1 cellular context compared by ENCODE assay signal in the genomic region with DNA sequence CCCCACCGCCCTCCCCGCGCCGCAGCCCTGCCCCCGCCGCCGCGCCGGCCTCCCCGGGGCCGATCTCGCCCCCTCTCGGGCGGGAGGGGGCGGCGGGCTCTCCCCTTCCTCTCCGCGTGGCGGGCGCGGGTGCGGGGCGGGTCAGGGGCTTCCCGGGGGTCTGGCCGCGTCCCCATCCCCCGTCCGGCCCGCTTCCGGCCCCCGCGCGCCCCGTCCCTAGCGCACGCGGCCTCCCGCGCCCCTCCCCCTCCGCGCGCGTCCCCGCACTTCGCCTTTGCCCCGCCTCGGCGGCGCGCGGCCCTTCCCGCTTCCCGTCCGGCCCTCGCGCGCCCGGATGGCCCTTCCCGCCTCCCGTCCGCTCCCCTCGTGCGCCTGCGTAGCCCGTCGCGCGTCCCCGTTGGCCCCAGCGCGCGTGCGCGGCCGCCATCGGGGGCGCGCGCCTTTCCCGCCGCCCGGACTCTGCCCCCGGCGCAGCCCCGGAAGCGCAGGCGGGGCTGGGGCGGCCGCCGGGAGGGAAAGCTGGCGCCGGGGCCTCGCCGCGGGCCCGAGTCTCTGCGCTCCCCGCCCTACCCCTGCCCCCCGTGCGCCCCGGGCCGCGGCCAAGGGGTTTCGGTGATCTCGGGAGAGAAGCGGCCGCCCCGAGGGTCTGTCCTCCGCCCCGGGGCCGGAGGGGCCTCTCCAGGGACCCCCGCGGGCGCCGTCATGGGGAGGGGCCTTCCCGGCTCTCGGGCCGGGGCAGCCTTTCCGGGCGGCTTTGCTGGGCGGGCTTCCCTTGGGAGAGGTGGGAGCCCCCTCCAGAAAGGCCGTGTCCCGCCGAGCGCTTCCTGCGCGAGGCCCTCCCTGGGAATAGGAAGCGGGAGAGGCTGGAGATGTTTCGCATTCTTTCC.
TF ChIP-seq lines count a peak whose summit lies in the region.

No MANE protein-coding gene starts in this region.

TF ChIP-seq in HepG2, 621 proteins besides CTCF, POLR2A, EP300 and RAD21 (continued from another document and continues in another):
- TF ChIP-seq, protein P1, sequence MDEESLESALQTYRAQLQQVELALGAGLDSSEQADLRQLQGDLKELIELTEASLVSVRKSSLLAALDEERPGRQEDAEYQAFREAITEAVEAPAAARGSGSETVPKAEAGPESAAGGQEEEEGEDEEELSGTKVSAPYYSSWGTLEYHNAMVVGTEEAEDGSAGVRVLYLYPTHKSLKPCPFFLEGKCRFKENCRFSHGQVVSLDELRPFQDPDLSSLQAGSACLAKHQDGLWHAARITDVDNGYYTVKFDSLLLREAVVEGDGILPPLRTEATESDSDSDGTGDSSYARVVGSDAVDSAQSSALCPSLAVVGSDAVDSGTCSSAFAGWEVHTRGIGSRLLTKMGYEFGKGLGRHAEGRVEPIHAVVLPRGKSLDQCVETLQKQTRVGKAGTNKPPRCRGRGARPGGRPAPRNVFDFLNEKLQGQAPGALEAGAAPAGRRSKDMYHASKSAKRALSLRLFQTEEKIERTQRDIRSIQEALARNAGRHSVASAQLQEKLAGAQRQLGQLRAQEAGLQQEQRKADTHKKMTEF (CRISPR knock-in tag; IDR thresholded peaks at IDR 0.05) = no peak
- TF ChIP-seq GATA4 (IDR thresholded peaks at IDR 0.05; ENCODE audit: borderline replicate concordance, low read depth) = no peak
- TF ChIP-seq, protein P2, sequence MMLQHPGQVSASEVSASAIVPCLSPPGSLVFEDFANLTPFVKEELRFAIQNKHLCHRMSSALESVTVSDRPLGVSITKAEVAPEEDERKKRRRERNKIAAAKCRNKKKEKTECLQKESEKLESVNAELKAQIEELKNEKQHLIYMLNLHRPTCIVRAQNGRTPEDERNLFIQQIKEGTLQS (CRISPR knock-in tag; IDR thresholded peaks at IDR 0.05) = no peak
- no peak for TF ChIP-seq SP1 (IDR thresholded peaks at IDR 0.05)
- TF ChIP-seq SP1 (CRISPR knock-in tag; IDR thresholded peaks at IDR 0.05) = peak; percentile 28; the same call in 1 of the 2 replicates
- no peak for TF ChIP-seq CBX2 (IDR thresholded peaks at IDR 0.05; ENCODE audit: low read depth, low read length)
- TF ChIP-seq CBX2 (CRISPR knock-in tag; IDR thresholded peaks at IDR 0.05; ENCODE audit: low read depth) = no peak
- TF ChIP-seq, protein P3, sequence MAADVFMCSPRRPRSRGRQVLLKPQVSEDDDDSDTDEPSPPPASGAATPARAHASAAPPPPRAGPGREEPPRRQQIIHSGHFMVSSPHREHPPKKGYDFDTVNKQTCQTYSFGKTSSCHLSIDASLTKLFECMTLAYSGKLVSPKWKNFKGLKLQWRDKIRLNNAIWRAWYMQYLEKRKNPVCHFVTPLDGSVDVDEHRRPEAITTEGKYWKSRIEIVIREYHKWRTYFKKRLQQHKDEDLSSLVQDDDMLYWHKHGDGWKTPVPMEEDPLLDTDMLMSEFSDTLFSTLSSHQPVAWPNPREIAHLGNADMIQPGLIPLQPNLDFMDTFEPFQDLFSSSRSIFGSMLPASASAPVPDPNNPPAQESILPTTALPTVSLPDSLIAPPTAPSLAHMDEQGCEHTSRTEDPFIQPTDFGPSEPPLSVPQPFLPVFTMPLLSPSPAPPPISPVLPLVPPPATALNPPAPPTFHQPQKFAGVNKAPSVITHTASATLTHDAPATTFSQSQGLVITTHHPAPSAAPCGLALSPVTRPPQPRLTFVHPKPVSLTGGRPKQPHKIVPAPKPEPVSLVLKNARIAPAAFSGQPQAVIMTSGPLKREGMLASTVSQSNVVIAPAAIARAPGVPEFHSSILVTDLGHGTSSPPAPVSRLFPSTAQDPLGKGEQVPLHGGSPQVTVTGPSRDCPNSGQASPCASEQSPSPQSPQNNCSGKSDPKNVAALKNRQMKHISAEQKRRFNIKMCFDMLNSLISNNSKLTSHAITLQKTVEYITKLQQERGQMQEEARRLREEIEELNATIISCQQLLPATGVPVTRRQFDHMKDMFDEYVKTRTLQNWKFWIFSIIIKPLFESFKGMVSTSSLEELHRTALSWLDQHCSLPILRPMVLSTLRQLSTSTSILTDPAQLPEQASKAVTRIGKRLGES (CRISPR knock-in tag; IDR thresholded peaks at IDR 0.05; ENCODE audit: borderline replicate concordance) = no peak
- TF ChIP-seq ZNF564 (CRISPR knock-in tag; IDR thresholded peaks at IDR 0.05) = 0 out of 2 replicates have a peak, but pooled peaks have one; percentile 39
- no peak for TF ChIP-seq MBNL3 (CRISPR knock-in tag; conservative IDR thresholded peaks at IDR 0.05)
- TF ChIP-seq YEATS2 (CRISPR knock-in tag; IDR thresholded peaks at IDR 0.05; ENCODE audit: borderline replicate concordance) = no peak
- TF ChIP-seq, protein P4, sequence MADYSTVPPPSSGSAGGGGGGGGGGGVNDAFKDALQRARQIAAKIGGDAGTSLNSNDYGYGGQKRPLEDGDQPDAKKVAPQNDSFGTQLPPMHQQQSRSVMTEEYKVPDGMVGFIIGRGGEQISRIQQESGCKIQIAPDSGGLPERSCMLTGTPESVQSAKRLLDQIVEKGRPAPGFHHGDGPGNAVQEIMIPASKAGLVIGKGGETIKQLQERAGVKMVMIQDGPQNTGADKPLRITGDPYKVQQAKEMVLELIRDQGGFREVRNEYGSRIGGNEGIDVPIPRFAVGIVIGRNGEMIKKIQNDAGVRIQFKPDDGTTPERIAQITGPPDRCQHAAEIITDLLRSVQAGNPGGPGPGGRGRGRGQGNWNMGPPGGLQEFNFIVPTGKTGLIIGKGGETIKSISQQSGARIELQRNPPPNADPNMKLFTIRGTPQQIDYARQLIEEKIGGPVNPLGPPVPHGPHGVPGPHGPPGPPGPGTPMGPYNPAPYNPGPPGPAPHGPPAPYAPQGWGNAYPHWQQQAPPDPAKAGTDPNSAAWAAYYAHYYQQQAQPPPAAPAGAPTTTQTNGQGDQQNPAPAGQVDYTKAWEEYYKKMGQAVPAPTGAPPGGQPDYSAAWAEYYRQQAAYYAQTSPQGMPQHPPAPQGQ (CRISPR knock-in tag; IDR thresholded peaks at IDR 0.05; ENCODE audit: borderline replicate concordance) = no peak
- 0 out of 2 replicates have a peak, but pooled peaks have one; percentile 39 for TF ChIP-seq REL (CRISPR knock-in tag; conservative IDR thresholded peaks at IDR 0.05)
- TF ChIP-seq, protein P5, sequence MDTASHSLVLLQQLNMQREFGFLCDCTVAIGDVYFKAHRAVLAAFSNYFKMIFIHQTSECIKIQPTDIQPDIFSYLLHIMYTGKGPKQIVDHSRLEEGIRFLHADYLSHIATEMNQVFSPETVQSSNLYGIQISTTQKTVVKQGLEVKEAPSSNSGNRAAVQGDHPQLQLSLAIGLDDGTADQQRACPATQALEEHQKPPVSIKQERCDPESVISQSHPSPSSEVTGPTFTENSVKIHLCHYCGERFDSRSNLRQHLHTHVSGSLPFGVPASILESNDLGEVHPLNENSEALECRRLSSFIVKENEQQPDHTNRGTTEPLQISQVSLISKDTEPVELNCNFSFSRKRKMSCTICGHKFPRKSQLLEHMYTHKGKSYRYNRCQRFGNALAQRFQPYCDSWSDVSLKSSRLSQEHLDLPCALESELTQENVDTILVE (CRISPR knock-in tag; IDR thresholded peaks at IDR 0.05) = no peak
- TF ChIP-seq AGO1 (IDR thresholded peaks at IDR 0.05; ENCODE audit: low read depth, low read length, poor library complexity, severe bottlenecking) = peak; percentile 84
- TF ChIP-seq, protein P6, sequence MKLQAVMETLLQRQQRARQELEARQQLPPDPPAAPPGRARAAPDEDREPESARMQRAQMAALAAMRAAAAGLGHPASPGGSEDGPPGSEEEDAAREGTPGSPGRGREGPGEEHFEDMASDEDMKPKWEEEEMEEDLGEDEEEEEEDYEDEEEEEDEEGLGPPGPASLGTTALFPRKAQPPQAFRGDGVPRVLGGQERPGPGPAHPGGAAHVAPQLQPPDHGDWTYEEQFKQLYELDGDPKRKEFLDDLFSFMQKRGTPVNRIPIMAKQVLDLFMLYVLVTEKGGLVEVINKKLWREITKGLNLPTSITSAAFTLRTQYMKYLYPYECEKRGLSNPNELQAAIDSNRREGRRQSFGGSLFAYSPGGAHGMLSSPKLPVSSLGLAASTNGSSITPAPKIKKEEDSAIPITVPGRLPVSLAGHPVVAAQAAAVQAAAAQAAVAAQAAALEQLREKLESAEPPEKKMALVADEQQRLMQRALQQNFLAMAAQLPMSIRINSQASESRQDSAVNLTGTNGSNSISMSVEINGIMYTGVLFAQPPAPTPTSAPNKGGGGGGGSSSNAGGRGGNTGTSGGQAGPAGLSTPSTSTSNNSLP (IDR thresholded peaks at IDR 0.05; ENCODE audit: low read depth, low read length) = no peak
- TF ChIP-seq ZNF878 (CRISPR knock-in tag; IDR thresholded peaks at IDR 0.05) = 0 out of 2 replicates have a peak, but pooled peaks have one; percentile 21
- no peak for TF ChIP-seq ZNF432 (CRISPR knock-in tag; IDR thresholded peaks at IDR 0.05; ENCODE audit: borderline replicate concordance)
- no peak for TF ChIP-seq ZNF607 (CRISPR knock-in tag; IDR thresholded peaks at IDR 0.05; ENCODE audit: borderline replicate concordance)
- TF ChIP-seq, protein P7, sequence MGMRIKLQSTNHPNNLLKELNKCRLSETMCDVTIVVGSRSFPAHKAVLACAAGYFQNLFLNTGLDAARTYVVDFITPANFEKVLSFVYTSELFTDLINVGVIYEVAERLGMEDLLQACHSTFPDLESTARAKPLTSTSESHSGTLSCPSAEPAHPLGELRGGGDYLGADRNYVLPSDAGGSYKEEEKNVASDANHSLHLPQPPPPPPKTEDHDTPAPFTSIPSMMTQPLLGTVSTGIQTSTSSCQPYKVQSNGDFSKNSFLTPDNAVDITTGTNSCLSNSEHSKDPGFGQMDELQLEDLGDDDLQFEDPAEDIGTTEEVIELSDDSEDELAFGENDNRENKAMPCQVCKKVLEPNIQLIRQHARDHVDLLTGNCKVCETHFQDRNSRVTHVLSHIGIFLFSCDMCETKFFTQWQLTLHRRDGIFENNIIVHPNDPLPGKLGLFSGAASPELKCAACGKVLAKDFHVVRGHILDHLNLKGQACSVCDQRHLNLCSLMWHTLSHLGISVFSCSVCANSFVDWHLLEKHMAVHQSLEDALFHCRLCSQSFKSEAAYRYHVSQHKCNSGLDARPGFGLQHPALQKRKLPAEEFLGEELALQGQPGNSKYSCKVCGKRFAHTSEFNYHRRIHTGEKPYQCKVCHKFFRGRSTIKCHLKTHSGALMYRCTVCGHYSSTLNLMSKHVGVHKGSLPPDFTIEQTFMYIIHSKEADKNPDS (CRISPR knock-in tag; IDR thresholded peaks at IDR 0.05) = no peak
- no peak for TF ChIP-seq CBX1 (IDR thresholded peaks at IDR 0.05; ENCODE audit: low read depth)
- TF ChIP-seq AGO2 (optimal IDR thresholded peaks at IDR 0.05; ENCODE audit: low read depth, low read length) = peak; percentile 94
- TF ChIP-seq HDAC1 (CRISPR knock-in tag; IDR thresholded peaks at IDR 0.05) = 0 out of 2 replicates have a peak, but pooled peaks have one; percentile 26
- no peak for TF ChIP-seq ZNF572 (CRISPR knock-in tag; IDR thresholded peaks at IDR 0.05)
- TF ChIP-seq NR2F6 (IDR thresholded peaks at IDR 0.05) = no peak
- TF ChIP-seq NR2F6 (CRISPR knock-in tag; IDR thresholded peaks at IDR 0.05) = no peak; the same call in 1 of the 2 replicates
- no peak for TF ChIP-seq ZNF567 (CRISPR knock-in tag; IDR thresholded peaks at IDR 0.05; ENCODE audit: borderline replicate concordance)
- TF ChIP-seq, protein P8, sequence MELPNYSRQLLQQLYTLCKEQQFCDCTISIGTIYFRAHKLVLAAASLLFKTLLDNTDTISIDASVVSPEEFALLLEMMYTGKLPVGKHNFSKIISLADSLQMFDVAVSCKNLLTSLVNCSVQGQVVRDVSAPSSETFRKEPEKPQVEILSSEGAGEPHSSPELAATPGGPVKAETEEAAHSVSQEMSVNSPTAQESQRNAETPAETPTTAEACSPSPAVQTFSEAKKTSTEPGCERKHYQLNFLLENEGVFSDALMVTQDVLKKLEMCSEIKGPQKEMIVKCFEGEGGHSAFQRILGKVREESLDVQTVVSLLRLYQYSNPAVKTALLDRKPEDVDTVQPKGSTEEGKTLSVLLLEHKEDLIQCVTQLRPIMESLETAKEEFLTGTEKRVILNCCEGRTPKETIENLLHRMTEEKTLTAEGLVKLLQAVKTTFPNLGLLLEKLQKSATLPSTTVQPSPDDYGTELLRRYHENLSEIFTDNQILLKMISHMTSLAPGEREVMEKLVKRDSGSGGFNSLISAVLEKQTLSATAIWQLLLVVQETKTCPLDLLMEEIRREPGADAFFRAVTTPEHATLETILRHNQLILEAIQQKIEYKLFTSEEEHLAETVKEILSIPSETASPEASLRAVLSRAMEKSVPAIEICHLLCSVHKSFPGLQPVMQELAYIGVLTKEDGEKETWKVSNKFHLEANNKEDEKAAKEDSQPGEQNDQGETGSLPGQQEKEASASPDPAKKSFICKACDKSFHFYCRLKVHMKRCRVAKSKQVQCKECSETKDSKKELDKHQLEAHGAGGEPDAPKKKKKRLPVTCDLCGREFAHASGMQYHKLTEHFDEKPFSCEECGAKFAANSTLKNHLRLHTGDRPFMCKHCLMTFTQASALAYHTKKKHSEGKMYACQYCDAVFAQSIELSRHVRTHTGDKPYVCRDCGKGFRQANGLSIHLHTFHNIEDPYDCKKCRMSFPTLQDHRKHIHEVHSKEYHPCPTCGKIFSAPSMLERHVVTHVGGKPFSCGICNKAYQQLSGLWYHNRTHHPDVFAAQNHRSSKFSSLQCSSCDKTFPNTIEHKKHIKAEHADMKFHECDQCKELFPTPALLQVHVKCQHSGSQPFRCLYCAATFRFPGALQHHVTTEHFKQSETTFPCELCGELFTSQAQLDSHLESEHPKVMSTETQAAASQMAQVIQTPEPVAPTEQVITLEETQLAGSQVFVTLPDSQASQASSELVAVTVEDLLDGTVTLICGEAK (IDR thresholded peaks at IDR 0.05) = no peak
- TF ChIP-seq, protein P8 (CRISPR knock-in tag; IDR thresholded peaks at IDR 0.05) = peak; percentile 16; the same call in 1 of the 2 replicates
- TF ChIP-seq WIZ (CRISPR knock-in tag; IDR thresholded peaks at IDR 0.05) = no peak
- no peak for TF ChIP-seq ZNF3 (CRISPR knock-in tag; IDR thresholded peaks at IDR 0.05)
